In the genomic region with DNA sequence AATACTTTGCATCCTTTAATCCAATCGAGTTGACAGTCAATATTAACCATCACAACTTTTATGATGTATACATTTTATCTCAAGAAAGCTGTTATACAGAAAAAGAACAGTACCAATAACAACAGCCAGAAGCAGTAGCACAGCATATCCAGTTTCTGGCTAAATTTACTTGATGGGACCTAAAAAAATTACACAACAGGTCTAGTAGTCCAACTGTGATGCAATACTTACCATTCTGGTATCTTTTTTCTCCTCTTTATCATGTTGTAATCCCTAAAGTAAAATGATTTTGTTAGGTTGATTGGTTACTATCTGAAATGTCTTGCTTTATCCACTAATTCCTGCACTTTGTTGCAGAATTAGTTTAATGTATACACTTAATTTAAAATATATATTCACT, we compare ENCODE assay signal across 20 cellular contexts.
"Had no signal": no experiment of that assay in that cellular context is flagged by ENCODE, and none has a peak within 500 bp of the region (broad histone marks: within the 10 kb centered on the region; RNA-seq: fewer than 3 reads in every experiment).

No MANE protein-coding gene starts in this region.

- H3K9me3 Mint-ChIP-seq: activated CD4-positive, alpha-beta T cell treated with anti-CD3 and anti-CD28 coated beads, Interleukin-2, amount 10 ng/mL, durations not matched to agents 7 days and 5 days; nephron had no signal

- H3K4me3 Mint-ChIP-seq: activated CD4-positive, alpha-beta T cell treated with anti-CD3 and anti-CD28 coated beads, Interleukin-2, amount 10 ng/mL, durations not matched to agents 7 days and 5 days; activated CD8-positive, alpha-beta T cell treated with anti-CD3 and anti-CD28 coated beads, Interleukin-2, amount 10 ng/mL, durations not matched to agents 7 days and 5 days; activated naive CD4-positive, alpha-beta T cell treated with anti-CD3 and anti-CD28 coated beads for 36 hours; activated naive CD8-positive, alpha-beta T cell treated with anti-CD3 and anti-CD28 coated beads, Interleukin-2, amount 50 U/mL, for 24 hours; activated T-cell treated with anti-CD3 and anti-CD28 coated beads, Interleukin-2, amount 50 U/mL, for 24 hours; nephron had no signal

- ATAC-seq: activated CD4-positive, CD25-positive, alpha-beta regulatory T cell treated with anti-CD3 and anti-CD28 coated beads, Interleukin-2, amount 50 U/mL, for 24 hours; activated CD8-positive, alpha-beta T cell treated with anti-CD3 and anti-CD28 coated beads, Interleukin-2, amount 10 ng/mL, durations not matched to agents 7 days and 5 days; activated naive CD8-positive, alpha-beta T cell treated with anti-CD3 and anti-CD28 coated beads, Interleukin-2, amount 50 U/mL, for 24 hours; gastrocnemius medialis; left lobe of liver had no signal

- H3K27ac Mint-ChIP-seq: activated CD4-positive, alpha-beta T cell treated with anti-CD3 and anti-CD28 coated beads, Interleukin-2, amount 10 ng/mL, durations not matched to agents 7 days and 5 days; activated CD8-positive, alpha-beta T cell treated with anti-CD3 and anti-CD28 coated beads, Interleukin-2, amount 10 ng/mL, durations not matched to agents 7 days and 5 days; activated naive CD4-positive, alpha-beta T cell treated with anti-CD3 and anti-CD28 coated beads for 36 hours; activated naive CD8-positive, alpha-beta T cell treated with anti-CD3 and anti-CD28 coated beads, Interleukin-2, amount 50 U/mL, for 24 hours; activated T-cell treated with anti-CD3 and anti-CD28 coated beads, Interleukin-2, amount 50 U/mL, for 24 hours; nephron had no signal

- H3K4me1 Mint-ChIP-seq: activated CD4-positive, alpha-beta T cell treated with anti-CD3 and anti-CD28 coated beads, Interleukin-2, amount 10 ng/mL, durations not matched to agents 7 days and 5 days; activated naive CD8-positive, alpha-beta T cell treated with anti-CD3 and anti-CD28 coated beads, Interleukin-2, amount 50 U/mL, for 24 hours; nephron had no signal

- H3K27me3 Mint-ChIP-seq: activated CD4-positive, alpha-beta T cell treated with anti-CD3 and anti-CD28 coated beads, Interleukin-2, amount 10 ng/mL, durations not matched to agents 7 days and 5 days; activated naive CD8-positive, alpha-beta T cell treated with anti-CD3 and anti-CD28 coated beads, Interleukin-2, amount 50 U/mL, for 24 hours; activated T-cell treated with anti-CD3 and anti-CD28 coated beads, Interleukin-2, amount 50 U/mL, for 24 hours had no signal

- DNase-seq: activated CD4-positive, alpha-beta T cell treated with anti-CD3 and anti-CD28 coated beads, Interleukin-2, amount 10 ng/mL, durations not matched to agents 7 days and 5 days; activated CD8-positive, alpha-beta T cell treated with anti-CD3 and anti-CD28 coated beads, Interleukin-2, amount 10 ng/mL, durations not matched to agents 7 days and 5 days; activated naive CD4-positive, alpha-beta T cell treated with anti-CD3 and anti-CD28 coated beads for 36 hours; activated naive CD8-positive, alpha-beta T cell treated with anti-CD3 and anti-CD28 coated beads, Interleukin-2, amount 50 U/mL, for 24 hours; activated T-cell treated with anti-CD3 and anti-CD28 coated beads, Interleukin-2, amount 50 U/mL, for 24 hours; cerebellar nuclear complex; effector CD4-positive, alpha-beta T cell; esophagus squamous epithelium; gastrocnemius medialis; head of caudate nucleus; kidney; mammary epithelial cell; midbrain; stimulated activated naive CD4-positive, alpha-beta T cell treated with Interleukin-2 at 50 U/mL for 16 hours; T1000; thyroid gland had no signal

- H3K4me3 ChIP-seq: breast epithelium, esophagus squamous epithelium, gastrocnemius medialis, thyroid gland had no signal
